In the genomic region with DNA sequence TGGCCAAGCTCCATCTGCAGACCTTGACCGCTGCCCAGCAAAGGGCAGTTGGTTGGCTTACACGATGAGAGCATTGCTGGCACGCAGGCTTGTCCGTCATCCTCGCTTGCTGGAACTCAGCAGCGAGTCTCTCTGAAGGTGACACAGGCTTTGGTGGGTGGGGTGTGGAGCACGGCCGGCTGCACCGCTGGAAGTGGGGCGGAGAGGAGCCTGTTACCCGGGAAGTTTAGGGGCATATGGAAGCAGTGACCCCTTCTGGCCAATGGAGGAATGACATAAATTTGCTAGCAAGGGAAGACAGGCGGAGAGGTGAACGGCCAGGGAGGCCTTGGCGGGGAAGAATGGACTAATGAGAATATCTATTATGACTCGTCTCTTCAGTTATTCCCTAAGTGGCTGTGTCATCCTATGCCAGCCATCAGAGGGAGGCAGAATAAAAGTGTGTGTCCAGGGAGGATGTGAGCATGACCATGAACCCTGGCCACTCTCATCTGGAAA, we compare ENCODE assay signal across 1 cellular context.
A peak's percentile ranks its signal among the peaks of the same experiment; 100 is the strongest.
TF ChIP-seq lines count a peak whose summit lies in the region.

No MANE protein-coding gene starts in this region.

TF ChIP-seq in HepG2, 621 proteins besides CTCF, POLR2A, EP300 and RAD21 (continued from another document and continues in another):
- TF ChIP-seq, protein P1, sequence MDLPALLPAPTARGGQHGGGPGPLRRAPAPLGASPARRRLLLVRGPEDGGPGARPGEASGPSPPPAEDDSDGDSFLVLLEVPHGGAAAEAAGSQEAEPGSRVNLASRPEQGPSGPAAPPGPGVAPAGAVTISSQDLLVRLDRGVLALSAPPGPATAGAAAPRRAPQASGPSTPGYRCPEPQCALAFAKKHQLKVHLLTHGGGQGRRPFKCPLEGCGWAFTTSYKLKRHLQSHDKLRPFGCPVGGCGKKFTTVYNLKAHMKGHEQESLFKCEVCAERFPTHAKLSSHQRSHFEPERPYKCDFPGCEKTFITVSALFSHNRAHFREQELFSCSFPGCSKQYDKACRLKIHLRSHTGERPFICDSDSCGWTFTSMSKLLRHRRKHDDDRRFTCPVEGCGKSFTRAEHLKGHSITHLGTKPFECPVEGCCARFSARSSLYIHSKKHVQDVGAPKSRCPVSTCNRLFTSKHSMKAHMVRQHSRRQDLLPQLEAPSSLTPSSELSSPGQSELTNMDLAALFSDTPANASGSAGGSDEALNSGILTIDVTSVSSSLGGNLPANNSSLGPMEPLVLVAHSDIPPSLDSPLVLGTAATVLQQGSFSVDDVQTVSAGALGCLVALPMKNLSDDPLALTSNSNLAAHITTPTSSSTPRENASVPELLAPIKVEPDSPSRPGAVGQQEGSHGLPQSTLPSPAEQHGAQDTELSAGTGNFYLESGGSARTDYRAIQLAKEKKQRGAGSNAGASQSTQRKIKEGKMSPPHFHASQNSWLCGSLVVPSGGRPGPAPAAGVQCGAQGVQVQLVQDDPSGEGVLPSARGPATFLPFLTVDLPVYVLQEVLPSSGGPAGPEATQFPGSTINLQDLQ (CRISPR knock-in tag; IDR thresholded peaks at IDR 0.05) = no peak
- TF ChIP-seq ZNF280B (CRISPR knock-in tag; IDR thresholded peaks at IDR 0.05; ENCODE audit: borderline replicate concordance) = no peak
- TF ChIP-seq, protein P2, sequence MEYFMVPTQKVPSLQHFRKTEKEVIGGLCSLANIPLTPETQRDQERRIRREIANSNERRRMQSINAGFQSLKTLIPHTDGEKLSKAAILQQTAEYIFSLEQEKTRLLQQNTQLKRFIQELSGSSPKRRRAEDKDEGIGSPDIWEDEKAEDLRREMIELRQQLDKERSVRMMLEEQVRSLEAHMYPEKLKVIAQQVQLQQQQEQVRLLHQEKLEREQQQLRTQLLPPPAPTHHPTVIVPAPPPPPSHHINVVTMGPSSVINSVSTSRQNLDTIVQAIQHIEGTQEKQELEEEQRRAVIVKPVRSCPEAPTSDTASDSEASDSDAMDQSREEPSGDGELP (IDR thresholded peaks at IDR 0.05; ENCODE audit: borderline replicate concordance, low read depth) = no peak
- TF ChIP-seq ATF1 (CRISPR knock-in tag; IDR thresholded peaks at IDR 0.05) = no peak
- TF ChIP-seq, protein P3, sequence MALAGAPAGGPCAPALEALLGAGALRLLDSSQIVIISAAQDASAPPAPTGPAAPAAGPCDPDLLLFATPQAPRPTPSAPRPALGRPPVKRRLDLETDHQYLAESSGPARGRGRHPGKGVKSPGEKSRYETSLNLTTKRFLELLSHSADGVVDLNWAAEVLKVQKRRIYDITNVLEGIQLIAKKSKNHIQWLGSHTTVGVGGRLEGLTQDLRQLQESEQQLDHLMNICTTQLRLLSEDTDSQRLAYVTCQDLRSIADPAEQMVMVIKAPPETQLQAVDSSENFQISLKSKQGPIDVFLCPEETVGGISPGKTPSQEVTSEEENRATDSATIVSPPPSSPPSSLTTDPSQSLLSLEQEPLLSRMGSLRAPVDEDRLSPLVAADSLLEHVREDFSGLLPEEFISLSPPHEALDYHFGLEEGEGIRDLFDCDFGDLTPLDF (CRISPR knock-in tag; IDR thresholded peaks at IDR 0.05) = no peak
- no peak for TF ChIP-seq ZNF224 (CRISPR knock-in tag; IDR thresholded peaks at IDR 0.05)
- TF ChIP-seq, protein P4, sequence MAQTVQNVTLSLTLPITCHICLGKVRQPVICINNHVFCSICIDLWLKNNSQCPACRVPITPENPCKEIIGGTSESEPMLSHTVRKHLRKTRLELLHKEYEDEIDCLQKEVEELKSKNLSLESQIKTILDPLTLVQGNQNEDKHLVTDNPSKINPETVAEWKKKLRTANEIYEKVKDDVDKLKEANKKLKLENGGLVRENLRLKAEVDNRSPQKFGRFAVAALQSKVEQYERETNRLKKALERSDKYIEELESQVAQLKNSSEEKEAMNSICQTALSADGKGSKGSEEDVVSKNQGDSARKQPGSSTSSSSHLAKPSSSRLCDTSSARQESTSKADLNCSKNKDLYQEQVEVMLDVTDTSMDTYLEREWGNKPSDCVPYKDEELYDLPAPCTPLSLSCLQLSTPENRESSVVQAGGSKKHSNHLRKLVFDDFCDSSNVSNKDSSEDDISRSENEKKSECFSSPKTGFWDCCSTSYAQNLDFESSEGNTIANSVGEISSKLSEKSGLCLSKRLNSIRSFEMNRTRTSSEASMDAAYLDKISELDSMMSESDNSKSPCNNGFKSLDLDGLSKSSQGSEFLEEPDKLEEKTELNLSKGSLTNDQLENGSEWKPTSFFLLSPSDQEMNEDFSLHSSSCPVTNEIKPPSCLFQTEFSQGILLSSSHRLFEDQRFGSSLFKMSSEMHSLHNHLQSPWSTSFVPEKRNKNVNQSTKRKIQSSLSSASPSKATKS (CRISPR knock-in tag; IDR thresholded peaks at IDR 0.05) = no peak
- TF ChIP-seq ZBTB10 (CRISPR knock-in tag; IDR thresholded peaks at IDR 0.05; ENCODE audit: borderline replicate concordance) = no peak
- TF ChIP-seq, protein P5, sequence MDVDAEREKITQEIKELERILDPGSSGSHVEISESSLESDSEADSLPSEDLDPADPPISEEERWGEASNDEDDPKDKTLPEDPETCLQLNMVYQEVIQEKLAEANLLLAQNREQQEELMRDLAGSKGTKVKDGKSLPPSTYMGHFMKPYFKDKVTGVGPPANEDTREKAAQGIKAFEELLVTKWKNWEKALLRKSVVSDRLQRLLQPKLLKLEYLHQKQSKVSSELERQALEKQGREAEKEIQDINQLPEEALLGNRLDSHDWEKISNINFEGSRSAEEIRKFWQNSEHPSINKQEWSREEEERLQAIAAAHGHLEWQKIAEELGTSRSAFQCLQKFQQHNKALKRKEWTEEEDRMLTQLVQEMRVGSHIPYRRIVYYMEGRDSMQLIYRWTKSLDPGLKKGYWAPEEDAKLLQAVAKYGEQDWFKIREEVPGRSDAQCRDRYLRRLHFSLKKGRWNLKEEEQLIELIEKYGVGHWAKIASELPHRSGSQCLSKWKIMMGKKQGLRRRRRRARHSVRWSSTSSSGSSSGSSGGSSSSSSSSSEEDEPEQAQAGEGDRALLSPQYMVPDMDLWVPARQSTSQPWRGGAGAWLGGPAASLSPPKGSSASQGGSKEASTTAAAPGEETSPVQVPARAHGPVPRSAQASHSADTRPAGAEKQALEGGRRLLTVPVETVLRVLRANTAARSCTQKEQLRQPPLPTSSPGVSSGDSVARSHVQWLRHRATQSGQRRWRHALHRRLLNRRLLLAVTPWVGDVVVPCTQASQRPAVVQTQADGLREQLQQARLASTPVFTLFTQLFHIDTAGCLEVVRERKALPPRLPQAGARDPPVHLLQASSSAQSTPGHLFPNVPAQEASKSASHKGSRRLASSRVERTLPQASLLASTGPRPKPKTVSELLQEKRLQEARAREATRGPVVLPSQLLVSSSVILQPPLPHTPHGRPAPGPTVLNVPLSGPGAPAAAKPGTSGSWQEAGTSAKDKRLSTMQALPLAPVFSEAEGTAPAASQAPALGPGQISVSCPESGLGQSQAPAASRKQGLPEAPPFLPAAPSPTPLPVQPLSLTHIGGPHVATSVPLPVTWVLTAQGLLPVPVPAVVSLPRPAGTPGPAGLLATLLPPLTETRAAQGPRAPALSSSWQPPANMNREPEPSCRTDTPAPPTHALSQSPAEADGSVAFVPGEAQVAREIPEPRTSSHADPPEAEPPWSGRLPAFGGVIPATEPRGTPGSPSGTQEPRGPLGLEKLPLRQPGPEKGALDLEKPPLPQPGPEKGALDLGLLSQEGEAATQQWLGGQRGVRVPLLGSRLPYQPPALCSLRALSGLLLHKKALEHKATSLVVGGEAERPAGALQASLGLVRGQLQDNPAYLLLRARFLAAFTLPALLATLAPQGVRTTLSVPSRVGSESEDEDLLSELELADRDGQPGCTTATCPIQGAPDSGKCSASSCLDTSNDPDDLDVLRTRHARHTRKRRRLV (CRISPR knock-in tag; IDR thresholded peaks at IDR 0.05) = no peak
- no peak for TF ChIP-seq ARNTL (CRISPR knock-in tag; IDR thresholded peaks at IDR 0.05)
- no peak for TF ChIP-seq JDP2 (CRISPR knock-in tag; IDR thresholded peaks at IDR 0.05; ENCODE audit: borderline replicate concordance)
- no peak for TF ChIP-seq SMYD3 (CRISPR knock-in tag; IDR thresholded peaks at IDR 0.05)
- TF ChIP-seq GFI1 (CRISPR knock-in tag; IDR thresholded peaks at IDR 0.05; ENCODE audit: borderline replicate concordance) = no peak
- TF ChIP-seq FOXK1 (CRISPR knock-in tag; IDR thresholded peaks at IDR 0.05; ENCODE audit: borderline replicate concordance, low read depth) = no peak
- no peak for TF ChIP-seq SATB2 (CRISPR knock-in tag; IDR thresholded peaks at IDR 0.05)
- TF ChIP-seq ZFP36L2 (CRISPR knock-in tag; IDR thresholded peaks at IDR 0.05) = no peak
- 0 out of 2 replicates have a peak, but pooled peaks have one; percentile 25 for TF ChIP-seq NR0B2 (CRISPR knock-in tag; IDR thresholded peaks at IDR 0.05)
- no peak for TF ChIP-seq JARID2 (CRISPR knock-in tag; IDR thresholded peaks at IDR 0.05; ENCODE audit: insufficient replicate concordance)
- no peak for TF ChIP-seq SAP130 (CRISPR knock-in tag; IDR thresholded peaks at IDR 0.05; ENCODE audit: low read depth)
- no peak for TF ChIP-seq PPARG (CRISPR knock-in tag; conservative IDR thresholded peaks at IDR 0.05)
- no peak for TF ChIP-seq ZZZ3 (CRISPR knock-in tag; IDR thresholded peaks at IDR 0.05; ENCODE audit: borderline replicate concordance)
- TF ChIP-seq TRIM24 (CRISPR knock-in tag; IDR thresholded peaks at IDR 0.05) = no peak
- TF ChIP-seq IRX3 (CRISPR knock-in tag; IDR thresholded peaks at IDR 0.05; ENCODE audit: borderline replicate concordance, low read depth) = no peak
- TF ChIP-seq FUBP1 (CRISPR knock-in tag; IDR thresholded peaks at IDR 0.05; ENCODE audit: borderline replicate concordance) = no peak
- TF ChIP-seq ZNF605 (CRISPR knock-in tag; IDR thresholded peaks at IDR 0.05) = 0 out of 2 replicates have a peak, but pooled peaks have one; percentile 28
- TF ChIP-seq ARID4A (CRISPR knock-in tag; IDR thresholded peaks at IDR 0.05; ENCODE audit: borderline replicate concordance) = no peak
- TF ChIP-seq JUNB (CRISPR knock-in tag; IDR thresholded peaks at IDR 0.05; ENCODE audit: borderline replicate concordance) = no peak
